Comparison of ENCODE assay signal across 11 cellular contexts in the genomic region with DNA sequence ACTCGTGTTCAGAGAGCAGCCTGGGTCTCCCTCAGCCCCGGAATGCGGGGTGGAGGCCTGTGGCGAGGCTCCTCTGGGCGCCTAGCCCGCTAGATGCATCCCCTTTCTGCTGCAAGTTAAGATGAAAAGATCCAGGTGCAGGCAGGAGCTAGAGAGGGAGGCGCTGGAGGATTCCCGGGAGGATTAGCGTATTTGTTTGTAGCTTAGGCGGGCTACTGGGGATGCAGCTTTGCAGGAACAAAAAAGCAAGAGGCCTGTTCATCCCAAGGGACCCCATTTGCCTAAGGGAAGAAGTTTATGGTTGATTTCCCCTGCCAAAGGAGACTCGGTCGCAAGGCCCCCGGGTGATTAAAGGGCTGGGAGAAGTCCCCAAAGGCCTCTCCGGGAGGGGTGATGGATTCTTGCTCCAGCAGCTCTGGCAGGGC. TPM values are rescaled to one million over a fixed set of nuclear protein-coding genes. Genes with fewer than 3 reads are reported as not detected.
A peak's percentile ranks its signal among the peaks of the same experiment; 100 is the strongest.
DNase-seq lines count a peak whose midpoint lies in the region; ATAC-seq and TF ChIP-seq lines count a peak whose summit lies in the region.
"Had no signal": no experiment of that assay in that cellular context is flagged by ENCODE, and none has a peak within 500 bp of the region (broad histone marks: within the 10 kb centered on the region; RNA-seq: fewer than 3 reads in every experiment).

No MANE protein-coding gene starts in this region.

- no peak for TF ChIP-seq POLR2A in gastroesophageal sphincter (IDR thresholded peaks at IDR 0.05)
- TF ChIP-seq POLR2A in erythroblast (IDR thresholded peaks at IDR 0.05; ENCODE audit: low read length), result no peak

- H3K36me3 Mint-ChIP-seq in CD4-positive, alpha-beta T cell (ENCODE audit: low read depth), result no peaks in the 10 kb centered on the region

- H3K9me3 Mint-ChIP-seq in CD4-positive, alpha-beta T cell, result no peaks in the 10 kb centered on the region

- DNase-seq in CD4-positive, alpha-beta T cell, result no peak
- DNase-seq in WERI-Rb-1 (peak; percentile 86), left kidney (ENCODE audit: low read depth, low spot score) (peak; percentile 54), NCI-H2029 treated with DMSO at 0.1 percent for 48 hours (lab: John Stamatoyannopoulos, UW) (no peak), UCSD-AML1 (lab: John Stamatoyannopoulos, UW; ENCODE audit: unreplicated experiment) (no peak), erythroblast (lab: John Stamatoyannopoulos, UW) (no peak)

- no peaks in the 10 kb centered on the region for H3K9me3 ChIP-seq in CD4-positive, alpha-beta T cell (ENCODE audit: control insufficient read depth, low read length)
- peaks cover 6% of the 10 kb centered on the region; the same call in 1 of the 2 replicates for H3K9me3 ChIP-seq in HUES48 (ENCODE audit: control insufficient read depth, insufficient read depth, low read length)
- peaks cover 2% of the 10 kb centered on the region for H3K9me3 ChIP-seq in WERI-Rb-1 (ENCODE audit: severe bottlenecking)
- H3K9me3 ChIP-seq in gastroesophageal sphincter, result no peaks in the 10 kb centered on the region

- no peaks in the 10 kb centered on the region for H3K36me3 ChIP-seq in HUES48 (ENCODE audit: control insufficient read depth, insufficient read depth, low read length)
- peaks cover 3% of the 10 kb centered on the region; the same call in 1 of the 2 replicates for H3K36me3 ChIP-seq in WERI-Rb-1
- no peaks in the 10 kb centered on the region for H3K36me3 ChIP-seq in gastroesophageal sphincter

- H3K4me1 ChIP-seq in HUES48 (ENCODE audit: control insufficient read depth, insufficient read depth, low read length) (0 out of 2 replicates have a peak, but pooled peaks cover 7% of the 10 kb centered on the region), gastroesophageal sphincter (peaks cover 0 to 41% (median 26%) of the 10 kb centered on the region in 3 donors)

- CTCF ChIA-PET in CD4-positive, alpha-beta T cell (lab: Charles Lee), result interaction anchor here (0.8 to 2.1 kb wide), 3 partner anchors 12 to 153 kb away, joined by 3 to 11 read pairs (median 7); no protein-coding TSS in a partner anchor

- TF ChIP-seq CTCF in CD4-positive, alpha-beta T cell (IDR thresholded peaks at IDR 0.05), result no peak
- TF ChIP-seq CTCF in WERI-Rb-1 (IDR thresholded peaks at IDR 0.05; ENCODE audit: low read depth, low read length) (no peak), gastroesophageal sphincter (IDR thresholded peaks at IDR 0.05) (no peak)

- TF ChIP-seq EP300 in gastroesophageal sphincter (IDR thresholded peaks at IDR 0.05), result no peak

- peaks cover 62% of the 10 kb centered on the region for H3K27me3 Mint-ChIP-seq in CD4-positive, alpha-beta T cell

- peaks cover 50% of the 10 kb centered on the region for H3K27me3 ChIP-seq in CD4-positive, alpha-beta T cell (ENCODE audit: control insufficient read depth, insufficient read depth, low read length)
- H3K27me3 ChIP-seq in HUES48 (ENCODE audit: control insufficient read depth, insufficient read depth, low read length) (peaks cover 67% of the 10 kb centered on the region), WERI-Rb-1 (ENCODE audit: insufficient read depth, low read depth, severe bottlenecking) (no peaks in the 10 kb centered on the region), gastroesophageal sphincter (peaks cover 87% of the 10 kb centered on the region)

- ATAC-seq in CD4-positive, alpha-beta T cell (ENCODE audit: poor library complexity), result no peak
- ATAC-seq in gastroesophageal sphincter, result no peak

- H3K4me3 ChIP-seq in HUES48 (ENCODE audit: low read depth, low read length) (peak overlapping the region; percentile 74), WERI-Rb-1 (ENCODE audit: low read depth, low read length) (peak overlapping the region; percentile 59), gastroesophageal sphincter (peak overlapping the region in 1 of 2 donors; percentile 54)
- H3K4me3 ChIP-seq: GM12878 had no signal

- H3K9ac ChIP-seq in HUES48 (ENCODE audit: low read depth, low read length), result no peak overlapping the region

- POLR2A ChIA-PET in CD4-positive, alpha-beta T cell (lab: Charles Lee), result interaction anchor here (0.6 kb wide), 1 partner anchor 153 kb away, joined by 3 read pairs; no protein-coding TSS in a partner anchor

- intact Hi-C loops in CD4-positive, alpha-beta T cell (cut with DNase I, micrococcal nuclease), result loop anchor here (2.0 to 10.0 kb wide), 4 partner anchors 331 to 711 kb away; no protein-coding TSS in a partner anchor

- H3K4me1 Mint-ChIP-seq in CD4-positive, alpha-beta T cell (ENCODE audit: low read depth), result peaks cover 11% of the 10 kb centered on the region

- no peak overlapping the region for H3K27ac Mint-ChIP-seq in CD4-positive, alpha-beta T cell

- peak overlapping the region; percentile 67 for H3K4me3 Mint-ChIP-seq in CD4-positive, alpha-beta T cell

- no CpG with 5 or more reads among the region's 14 CpGs for whole genome bisulfite sequencing in gastroesophageal sphincter (ENCODE audit: low coverage in 1 of 2), 2 donors

- no peak overlapping the region for H3K27ac ChIP-seq in CD4-positive, alpha-beta T cell (ENCODE audit: low read depth, low read length)
- H3K27ac ChIP-seq in HUES48 (ENCODE audit: low read depth, low read length) (peak overlapping the region; percentile 73), WERI-Rb-1 (peak overlapping the region; percentile 72), gastroesophageal sphincter (no peak overlapping the region)

RNA-seq across cellular contexts. Expression of a gene that starts 0.8 kb away (rescaled TPM):
- not detected for total RNA-seq in CD4-positive, alpha-beta T cell
- total RNA-seq in gastroesophageal sphincter, result not detected
- total RNA-seq: GM12878, LHCN-M2, lung microvascular endothelial cell had no signal

RNA-seq across cellular contexts. Expression of a gene that starts 37.5 kb away (rescaled TPM):
- total RNA-seq in CD4-positive, alpha-beta T cell, result 10 to 100 TPM; 93.7 to 95.1 TPM
- 10 to 100 TPM; 24.4 to 40.6 (median 38.5) TPM for total RNA-seq in gastroesophageal sphincter

Comparison
In these comparisons a context has a peak if more than half of its experiments do, and no peak if none do; other contexts are left out.
1. DNase-seq: peak in WERI-Rb-1 (single experiment) and left kidney (single experiment); none in CD4-positive, alpha-beta T cell (0 of 10), NCI-H2029 treated with DMSO at 0.1 percent for 48 hours (single experiment), UCSD-AML1 (single experiment) and erythroblast (0 of 2).
2. H3K27ac ChIP-seq: peak in HUES48 (single experiment) and WERI-Rb-1 (single experiment); none in CD4-positive, alpha-beta T cell (single experiment) and gastroesophageal sphincter (0 of 4).